In genomic region chr4:89324671-89325070, GRCh38 we compare ENCODE assay signal across 8 cellular contexts. TPM values are rescaled to one million over a fixed set of nuclear protein-coding genes. Genes with fewer than 3 reads are reported as not detected.
DNase-seq lines count a peak whose midpoint lies in the region; ATAC-seq and TF ChIP-seq lines count a peak whose summit lies in the region.

No MANE protein-coding gene starts in this region.

- no peaks in the 10 kb centered on the region for H3K9me3 ChIP-seq in thoracic aorta

- H3K36me3 ChIP-seq in thoracic aorta: no peaks in the 10 kb centered on the region

- TF ChIP-seq CTCF in cardiac fibroblast (IDR thresholded peaks at IDR 0.05; ENCODE audit: low read depth, low read length) (no peak), thoracic aorta (IDR thresholded peaks at IDR 0.05) (no peak)

- no peak overlapping the region for H3K27ac ChIP-seq in thoracic aorta

- no peaks in the 10 kb centered on the region for H3K4me1 ChIP-seq in thoracic aorta (ENCODE audit: control insufficient read depth in 1 of 2, low read depth in 2 of 2)

- H3K27me3 ChIP-seq in thoracic aorta (replicated peaks; ENCODE audit: insufficient read depth): no peaks in the 10 kb centered on the region

- peak; percentile 91 for ATAC-seq in GM19467 (IDR thresholded peaks at IDR 0.05; ENCODE audit: unreplicated experiment)
- peak; percentile 97 for ATAC-seq in HG03520 (IDR thresholded peaks at IDR 0.05; ENCODE audit: unreplicated experiment)
- peak; percentile 41 for ATAC-seq in thoracic aorta (ENCODE audit: insufficient number of reproducible peaks, low FRiP score, low read depth)

- H3K4me3 ChIP-seq in cardiac fibroblast (replicated peaks in 1 of 2; ENCODE audit: low read depth in 2 of 2, low read length in 2 of 2): no peak overlapping the region
- no peak overlapping the region for H3K4me3 ChIP-seq in thoracic aorta

- peak; percentile 95 for DNase-seq in CD1c-positive myeloid dendritic cell (ENCODE audit: extremely low spot score)
- peak; percentile 17 to 82 for DNase-seq in cardiac fibroblast (ENCODE audit: low read depth in 2 of 2)
- no peak for DNase-seq in thoracic aorta (ENCODE audit: low spot score)
- no peak for DNase-seq in NCI-H128 (lab: John Stamatoyannopoulos, UW; ENCODE audit: unreplicated experiment)
- no peak for DNase-seq in C1 segment of cervical spinal cord (lab: John Stamatoyannopoulos, UW)
- DNase-seq in EL: no peak

RNA-seq across cellular contexts. Expression of gene GPRIN3, which starts 17.1 kb away (rescaled TPM):
- 1 to 10 TPM; 5.7 to 9.0 TPM for total RNA-seq in thoracic aorta

Comparison
In these comparisons a context has a peak if more than half of its experiments do, and no peak if none do; other contexts are left out.
1. DNase-seq: peak in CD1c-positive myeloid dendritic cell (single experiment) and cardiac fibroblast (2 of 2); none in thoracic aorta (single experiment), NCI-H128 (single experiment), C1 segment of cervical spinal cord (0 of 14) and EL (single experiment).
2. ATAC-seq: peak in every context shown above with its lines; median percentile 97 in HG03520; 91 in GM19467; 41 in thoracic aorta.